ENCODE assay signal across 19 cellular contexts in genomic region chr14:105925615-105926414, GRCh38.
DNase-seq lines count a peak whose midpoint lies in the region; ATAC-seq, FAIRE-seq and TF ChIP-seq lines count a peak whose summit lies in the region.
"Had no signal": no experiment of that assay in that cellular context is flagged by ENCODE, and none has a peak within 500 bp of the region (broad histone marks: within the 10 kb centered on the region; RNA-seq: fewer than 3 reads in every experiment).

No MANE protein-coding gene starts in this region.

- POLR2A ChIA-PET in HepG2 (lab: Yijun Ruan, JAX): no interaction called here

- no peak for FAIRE-seq in HepG2 (lab: Jason Lieb, UNC)

- in situ Hi-C loops in HepG2 (cut with HindIII; ENCODE audit: extremely low pct_ligation_motif_present, low pct_unique_long_range_greater_than_20kb): no loop called here

- H3K27me3 ChIP-seq in right lobe of liver: no peaks in the 10 kb centered on the region
- peaks cover 0 to 5% of the 10 kb centered on the region in 2 experiments; a peak in 1 of 5 replicates for H3K27me3 ChIP-seq in HepG2 (ENCODE audit: control insufficient read depth in 1 of 2, insufficient read depth in 2 of 2, low read length in 2 of 2)
- H3K27me3 ChIP-seq in RWPE2 (ENCODE audit: insufficient read depth, poor library complexity, severe bottlenecking): no peaks in the 10 kb centered on the region
- no peaks in the 10 kb centered on the region for H3K27me3 ChIP-seq in osteoblast (ENCODE audit: insufficient read depth, low read length)

- H2AFZ ChIP-seq in HepG2 (ENCODE audit: low read length): no peak overlapping the region
- no peak overlapping the region for H2AFZ ChIP-seq in osteoblast (ENCODE audit: low read length)

- BruUV-seq in HepG2 (replicated peaks; lab: Mats Ljungman, UMichigan): no TSS peak

- CTCF ChIA-PET in HepG2 (lab: Yijun Ruan, JAX; ENCODE audit: low intra/inter-chr PET ratio, low total read pairs): no interaction called here

- no peaks in the 10 kb centered on the region for H4K20me1 ChIP-seq in HepG2 (ENCODE audit: insufficient read depth, low read length)
- H4K20me1 ChIP-seq in osteoblast (ENCODE audit: insufficient read depth, low read length): no peaks in the 10 kb centered on the region

- ATAC-seq in right lobe of liver (no peak), HepG2 (no peak), RWPE2 (ENCODE audit: low read depth) (no peak)
- ATAC-seq: HCT116 had no signal

- H3K79me2 ChIP-seq in HepG2 (ENCODE audit: insufficient read depth, low read length) (no peaks in the 10 kb centered on the region), osteoblast (ENCODE audit: insufficient read depth, low read length) (no peaks in the 10 kb centered on the region)

- H3K9me3 ChIP-seq in right lobe of liver: no peaks in the 10 kb centered on the region
- H3K9me3 ChIP-seq in HepG2 (ENCODE audit: low read length): no peaks in the 10 kb centered on the region
- H3K9me3 ChIP-seq in RWPE2 (ENCODE audit: severe bottlenecking): no peaks in the 10 kb centered on the region
- H3K9me3 ChIP-seq in osteoblast (ENCODE audit: low read depth, low read length): no peaks in the 10 kb centered on the region
- H3K9me3 ChIP-seq: SK-N-SH had no signal

- H3K27ac ChIP-seq in right lobe of liver (no peak overlapping the region), HepG2 (ENCODE audit: extremely low read length, insufficient read depth, low read length) (no peak overlapping the region), RWPE2 (ENCODE audit: poor library complexity, severe bottlenecking) (no peak overlapping the region), osteoblast (ENCODE audit: low read depth, low read length) (no peak overlapping the region)
- H3K27ac ChIP-seq: HL-60 had no signal

- no peak overlapping the region for H3K4me2 ChIP-seq in HepG2 (ENCODE audit: low read depth, low read length)
- H3K4me2 ChIP-seq in osteoblast (ENCODE audit: insufficient read depth, low read length): no peak overlapping the region
- H3K4me2 ChIP-seq: SK-N-SH had no signal

- no peak overlapping the region for H3K9ac ChIP-seq in HepG2 (ENCODE audit: insufficient read depth, low read depth, low read length)
- H3K9ac ChIP-seq: SK-N-SH had no signal

- WGBS in right lobe of liver (ENCODE audit: insufficient coverage, low coverage, low lambda C conversion rate, missing lambda C conversion rate): 43% methylated on average over 1 of the region's 18 CpGs
- WGBS in HepG2 (ENCODE audit: low lambda C conversion rate): 75% methylated on average over 6 of the region's 18 CpGs

- no peak for TF ChIP-seq RAD21 in HepG2 (CRISPR knock-in tag; IDR thresholded peaks at IDR 0.05)

- no peak overlapping the region for H3K4me3 ChIP-seq in right lobe of liver
- no peak overlapping the region for H3K4me3 ChIP-seq in HepG2 (replicated peaks in 1 of 3; ENCODE audit: insufficient read depth in 1 of 3, low read depth in 2 of 3, low read length in 3 of 3)
- H3K4me3 ChIP-seq in RWPE2 (ENCODE audit: severe bottlenecking): no peak overlapping the region
- no peak overlapping the region for H3K4me3 ChIP-seq in osteoblast (ENCODE audit: insufficient read depth, low read length)

- no peak for TF ChIP-seq POLR2A in right lobe of liver (IDR thresholded peaks at IDR 0.05)
- no peak for TF ChIP-seq POLR2A in HepG2 (IDR thresholded peaks at IDR 0.05; ENCODE audit: insufficient read depth in 1 of 2, low read depth in 2 of 2, low read length in 2 of 2)

- TF ChIP-seq CTCF in right lobe of liver (IDR thresholded peaks at IDR 0.05) (no peak), HepG2 (CRISPR knock-in tag; IDR thresholded peaks at IDR 0.05) (no peak), RWPE2 (IDR thresholded peaks at IDR 0.05; ENCODE audit: poor library complexity, severe bottlenecking) (no peak), osteoblast (IDR thresholded peaks at IDR 0.05; ENCODE audit: extremely low read depth, low read depth, low read length) (no peak)

- H3K4me1 ChIP-seq in right lobe of liver (no peaks in the 10 kb centered on the region), HepG2 (ENCODE audit: insufficient read depth, low read length) (no peaks in the 10 kb centered on the region), RWPE2 (ENCODE audit: insufficient read depth, poor library complexity, severe bottlenecking) (no peaks in the 10 kb centered on the region), osteoblast (ENCODE audit: insufficient read depth, low read length) (no peaks in the 10 kb centered on the region)

- H3K36me3 ChIP-seq in right lobe of liver (no peaks in the 10 kb centered on the region), HepG2 (replicated peaks in 1 of 2; ENCODE audit: control insufficient read depth in 1 of 2, insufficient read depth in 2 of 2, low read length in 2 of 2) (no peaks in the 10 kb centered on the region), RWPE2 (ENCODE audit: low read depth) (no peaks in the 10 kb centered on the region), osteoblast (ENCODE audit: insufficient read depth, low read length) (no peaks in the 10 kb centered on the region)

- peak; percentile 14 to 49 (median 35) for DNase-seq in right lobe of liver
- no peak for DNase-seq in HepG2 (ENCODE audit: low spot score)
- peak; percentile 51 for DNase-seq in RWPE2 (ENCODE audit: low spot score)
- peak; percentile 36 for DNase-seq in osteoblast (ENCODE audit: insufficient read length, low spot score, missing footprints)
- no peak for DNase-seq in pons (ENCODE audit: low spot score)
- DNase-seq in activated CD4-positive, CD25-positive, alpha-beta regulatory T cell (lab: John Stamatoyannopoulos, UW): no peak
- DNase-seq in NOMO-1 (lab: John Stamatoyannopoulos, UW; ENCODE audit: unreplicated experiment in 2 of 2): no peak
- DNase-seq: Calu3, DMS53, KBM-7, NCI-H1417 treated with DMSO at 0.1 percent for 48 hours, NCI-H1930, NCI-H2171, NCI-H446 treated with DMSO at 0.1 percent for 48 hours, NCI-H748 treated with DMSO at 0.1 percent for 48 hours, SHP77, SK-N-SH had no signal

- TF ChIP-seq EP300 in HepG2 (IDR thresholded peaks at IDR 0.05; ENCODE audit: low read depth in 2 of 2, low read length in 2 of 2): no peak
- TF ChIP-seq EP300 in HepG2 (CRISPR knock-in tag; IDR thresholded peaks at IDR 0.05; ENCODE audit: borderline replicate concordance): no peak

- intact Hi-C loops in right lobe of liver (cut with DNase I): no loop called here
- intact Hi-C loops in HepG2 (cut with micrococcal nuclease; ENCODE audit: unreplicated experiment): no loop called here

TF ChIP-seq in HepG2, 621 proteins besides CTCF, POLR2A, EP300 and RAD21 (continues in another document):
- TF ChIP-seq ZUFSP (CRISPR knock-in tag; IDR thresholded peaks at IDR 0.05; ENCODE audit: borderline replicate concordance) (no peak), ZNF530 (CRISPR knock-in tag; IDR thresholded peaks at IDR 0.05; ENCODE audit: low read depth) (no peak), ZNF431 (CRISPR knock-in tag; IDR thresholded peaks at IDR 0.05; ENCODE audit: borderline replicate concordance, low read depth) (no peak), SCMH1 (CRISPR knock-in tag; IDR thresholded peaks at IDR 0.05; ENCODE audit: borderline replicate concordance) (no peak), ZBTB49 (CRISPR knock-in tag; IDR thresholded peaks at IDR 0.05; ENCODE audit: borderline replicate concordance) (no peak), ZSCAN22 (CRISPR knock-in tag; IDR thresholded peaks at IDR 0.05) (no peak), ZNF296 (CRISPR knock-in tag; conservative IDR thresholded peaks at IDR 0.05) (no peak), HDAC6 (IDR thresholded peaks at IDR 0.05; ENCODE audit: low read depth, low read length) (no peak), SALL2 (CRISPR knock-in tag; IDR thresholded peaks at IDR 0.05) (no peak), ARID2 (CRISPR knock-in tag; IDR thresholded peaks at IDR 0.05; ENCODE audit: borderline replicate concordance) (no peak), ZSCAN21 (CRISPR knock-in tag; IDR thresholded peaks at IDR 0.05; ENCODE audit: borderline replicate concordance) (no peak), ZNF879 (CRISPR knock-in tag; IDR thresholded peaks at IDR 0.05) (no peak)
- TF ChIP-seq, protein P1, sequence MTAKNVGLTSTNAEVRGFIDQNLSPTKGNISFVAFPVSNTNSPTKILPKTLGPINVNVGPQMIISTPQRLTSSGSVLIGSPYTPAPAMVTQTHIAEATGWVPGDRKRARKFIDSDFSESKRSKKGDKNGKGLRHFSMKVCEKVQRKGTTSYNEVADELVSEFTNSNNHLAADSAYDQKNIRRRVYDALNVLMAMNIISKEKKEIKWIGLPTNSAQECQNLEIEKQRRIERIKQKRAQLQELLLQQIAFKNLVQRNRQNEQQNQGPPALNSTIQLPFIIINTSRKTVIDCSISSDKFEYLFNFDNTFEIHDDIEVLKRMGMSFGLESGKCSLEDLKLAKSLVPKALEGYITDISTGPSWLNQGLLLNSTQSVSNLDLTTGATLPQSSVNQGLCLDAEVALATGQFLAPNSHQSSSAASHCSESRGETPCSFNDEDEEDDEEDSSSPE (CRISPR knock-in tag; IDR thresholded peaks at IDR 0.05): no peak

Comparison
In these comparisons a context has a peak if more than half of its experiments do, and no peak if none do; other contexts are left out.
1. DNase-seq: peak in right lobe of liver (3 of 3), RWPE2 (single experiment) and osteoblast (single experiment); none in HepG2 (single experiment), pons (single experiment), activated CD4-positive, CD25-positive, alpha-beta regulatory T cell (0 of 4) and NOMO-1 (0 of 2).